Comparison of ENCODE assay signal across 16 cellular contexts in genomic region chr12:117026343-117026742, GRCh38.
DNase-seq lines count a peak whose midpoint lies in the region; ATAC-seq, FAIRE-seq and TF ChIP-seq lines count a peak whose summit lies in the region.
"Had no signal": no experiment of that assay in that cellular context is flagged by ENCODE, and none has a peak within 500 bp of the region (broad histone marks: within the 10 kb centered on the region; RNA-seq: fewer than 3 reads in every experiment).

No MANE protein-coding gene starts in this region.

- peaks cover 27% of the 10 kb centered on the region for H4K20me1 ChIP-seq in BLaER1

- no peaks in the 10 kb centered on the region for H3K9me3 ChIP-seq in A549
- H3K9me3 ChIP-seq in BLaER1 = no peaks in the 10 kb centered on the region
- H3K9me3 ChIP-seq in lower lobe of right lung = no peaks in the 10 kb centered on the region
- H3K9me3 ChIP-seq: psoas muscle, transverse colon had no signal

- peak overlapping the region; percentile 66 for H3K27ac Mint-ChIP-seq in activated T-helper 17 cell treated with anti-CD3 and anti-CD28 coated beads, Interleukin-2, amount 50 U/mL, for 72 hours

- no peak for TF ChIP-seq RAD21 in A549 (conservative IDR thresholded peaks at IDR 0.05 in 1 of 2, IDR thresholded peaks at IDR 0.05 in 1 of 2)

- TF ChIP-seq POLR2A in A549 (IDR thresholded peaks at IDR 0.05; ENCODE audit: low read length) = no peak

- POLR2A ChIA-PET in A549 (lab: Yijun Ruan, JAX) = interaction anchor here (0.7 kb wide), 1 partner anchor 110 kb away, joined by 3 read pairs; no protein-coding TSS in a partner anchor

- no peak overlapping the region for H3K9ac ChIP-seq in BLaER1

- no peak for DNase-seq in A549 (ENCODE audit: low read depth in 1 of 2, low spot score in 1 of 2)
- DNase-seq in lower lobe of right lung = no peak
- DNase-seq in stimulated activated CD4-positive, alpha-beta T cell treated with anti-CD3 and anti-CD28 coated beads, Interleukin-12 subunit alpha, Interleukin-12 subunit beta, amount 100 ng/mL, for 4 hours = no peak
- DNase-seq in kidney glomerular epithelial cell (lab: John Stamatoyannopoulos, UW) = no peak
- DNase-seq in NCI-H82 (lab: John Stamatoyannopoulos, UW) = no peak
- no peak for DNase-seq in DMS79 treated with DMSO at 0.1 percent for 48 hours (lab: John Stamatoyannopoulos, UW)
- DNase-seq: central memory CD4-positive, alpha-beta T cell; PC-9; SIG-M5; small intestine; stimulated activated naive CD4-positive, alpha-beta T cell treated with Interleukin-2 at 50 U/mL for 16 hours; transverse colon had no signal

- H3K4me2 ChIP-seq in A549 (no peak overlapping the region), BLaER1 (no peak overlapping the region)
- H3K4me2 ChIP-seq: PC-9 had no signal

- CTCF ChIA-PET in A549 (lab: Yijun Ruan, JAX) = interaction anchor here (0.7 to 7.6 kb wide), 17 partner anchors 11 to 161 kb away, joined by 3 to 64 read pairs (median 6); no protein-coding TSS in a partner anchor

- H3K4me1 ChIP-seq in A549 (peaks cover 13% of the 10 kb centered on the region), BLaER1 (peaks cover 10% of the 10 kb centered on the region), lower lobe of right lung (peaks cover 9% of the 10 kb centered on the region)

- no peak for TF ChIP-seq CTCF in A549 (IDR thresholded peaks at IDR 0.05)
- no peak for TF ChIP-seq CTCF in lower lobe of right lung (IDR thresholded peaks at IDR 0.05)

- H3K4me3 ChIP-seq in A549 (no peak overlapping the region), BLaER1 (no peak overlapping the region), lower lobe of right lung (no peak overlapping the region)
- H3K4me3 ChIP-seq: dorsolateral prefrontal cortex, PC-9, psoas muscle, transverse colon had no signal

- ATAC-seq in A549 (0 out of 6 replicates have a peak, but pooled peaks of 1 of the 2 experiments have one; percentile 3), lower lobe of right lung (peak; percentile 46 to 60)
- no peak for ATAC-seq in activated T-helper 17 cell treated with anti-CD3 and anti-CD28 coated beads, Interleukin-2, amount 50 U/mL, for 72 hours (replicated peaks)

- intact Hi-C loops in lower lobe of right lung (cut with DNase I) = loop anchor here (10.0 kb wide), 1 partner anchor 88 kb away; no protein-coding TSS in a partner anchor

- H3K36me3 ChIP-seq in BLaER1 (peaks cover 87% of the 10 kb centered on the region), lower lobe of right lung (peaks cover 73% of the 10 kb centered on the region)

- no peaks in the 10 kb centered on the region for H3K9me3 Mint-ChIP-seq in activated T-helper 17 cell treated with anti-CD3 and anti-CD28 coated beads, Interleukin-2, amount 50 U/mL, for 72 hours

- 77% methylated on average over 4 of the region's 4 CpGs for WGBS in A549 (ENCODE audit: missing lambda C conversion rate)

- H3K27me3 ChIP-seq in BLaER1 = no peaks in the 10 kb centered on the region
- H3K27me3 ChIP-seq in lower lobe of right lung (ENCODE audit: low read depth) = no peaks in the 10 kb centered on the region
- H3K27me3 ChIP-seq: dorsolateral prefrontal cortex, transverse colon had no signal

- no peak for FAIRE-seq in A549 (lab: Jason Lieb, UNC)
- FAIRE-seq: small intestine had no signal

- no peaks in the 10 kb centered on the region for H3K4me1 Mint-ChIP-seq in activated T-helper 17 cell treated with anti-CD3 and anti-CD28 coated beads, Interleukin-2, amount 50 U/mL, for 72 hours

- no peaks in the 10 kb centered on the region for H3K27me3 Mint-ChIP-seq in activated T-helper 17 cell treated with anti-CD3 and anti-CD28 coated beads, Interleukin-2, amount 50 U/mL, for 72 hours

- no peak overlapping the region for H3K4me3 Mint-ChIP-seq in activated T-helper 17 cell treated with anti-CD3 and anti-CD28 coated beads, Interleukin-2, amount 50 U/mL, for 72 hours

- no peak for TF ChIP-seq EP300 in A549 (IDR thresholded peaks at IDR 0.05)

- H3K36me3 Mint-ChIP-seq in activated T-helper 17 cell treated with anti-CD3 and anti-CD28 coated beads, Interleukin-2, amount 50 U/mL, for 72 hours (ENCODE audit: low read depth) = peaks cover 20% of the 10 kb centered on the region

- H3K27ac ChIP-seq in A549 = peak overlapping the region; percentile 72 to 86; a peak in 5 of 6 replicates
- H3K27ac ChIP-seq in BLaER1 = 0 out of 2 replicates have a peak overlapping the region, but pooled peaks have one; percentile 50
- no peak overlapping the region for H3K27ac ChIP-seq in lower lobe of right lung
- H3K27ac ChIP-seq: PC-9, transverse colon had no signal

TF ChIP-seq in A549, 52 proteins besides CTCF, POLR2A, EP300 and RAD21:
- TF ChIP-seq PHF8 (IDR thresholded peaks at IDR 0.05; ENCODE audit: borderline replicate concordance, low read depth) (no peak), FOXS1 (CRISPR knock-in tag; IDR thresholded peaks at IDR 0.05) (no peak), HMGXB4 (CRISPR knock-in tag; IDR thresholded peaks at IDR 0.05; ENCODE audit: borderline replicate concordance) (no peak), RNF2 (IDR thresholded peaks at IDR 0.05; ENCODE audit: borderline replicate concordance, low read depth) (no peak), BHLHE40 (IDR thresholded peaks at IDR 0.05; ENCODE audit: low read depth, low read length) (no peak)
